1 cellular context compared by ENCODE assay signal in genomic region chr11:2122222-2122906, GRCh38.
A peak's percentile ranks its signal among the peaks of the same experiment; 100 is the strongest.
TF ChIP-seq lines count a peak whose summit lies in the region.

No MANE protein-coding gene starts in this region.

TF ChIP-seq in HepG2, 621 proteins besides CTCF, POLR2A, EP300 and RAD21 (continued from another document and continues in another):
- TF ChIP-seq, protein P1, sequence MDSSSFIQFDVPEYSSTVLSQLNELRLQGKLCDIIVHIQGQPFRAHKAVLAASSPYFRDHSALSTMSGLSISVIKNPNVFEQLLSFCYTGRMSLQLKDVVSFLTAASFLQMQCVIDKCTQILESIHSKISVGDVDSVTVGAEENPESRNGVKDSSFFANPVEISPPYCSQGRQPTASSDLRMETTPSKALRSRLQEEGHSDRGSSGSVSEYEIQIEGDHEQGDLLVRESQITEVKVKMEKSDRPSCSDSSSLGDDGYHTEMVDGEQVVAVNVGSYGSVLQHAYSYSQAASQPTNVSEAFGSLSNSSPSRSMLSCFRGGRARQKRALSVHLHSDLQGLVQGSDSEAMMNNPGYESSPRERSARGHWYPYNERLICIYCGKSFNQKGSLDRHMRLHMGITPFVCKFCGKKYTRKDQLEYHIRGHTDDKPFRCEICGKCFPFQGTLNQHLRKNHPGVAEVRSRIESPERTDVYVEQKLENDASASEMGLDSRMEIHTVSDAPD (CRISPR knock-in tag; IDR thresholded peaks at IDR 0.05), result no peak
- peak; percentile 65; the same call in 1 of the 2 replicates for TF ChIP-seq ZNF746 (CRISPR knock-in tag; IDR thresholded peaks at IDR 0.05)
- TF ChIP-seq ZNF775 (CRISPR knock-in tag; IDR thresholded peaks at IDR 0.05; ENCODE audit: borderline replicate concordance), result no peak
- no peak for TF ChIP-seq ZNF615 (CRISPR knock-in tag; IDR thresholded peaks at IDR 0.05; ENCODE audit: borderline replicate concordance)
- TF ChIP-seq MED1 (CRISPR knock-in tag; IDR thresholded peaks at IDR 0.05), result peak; percentile 39; the same call in 1 of the 2 replicates
- TF ChIP-seq ZNF567 (CRISPR knock-in tag; IDR thresholded peaks at IDR 0.05; ENCODE audit: borderline replicate concordance), result no peak
- peak; percentile 69 for TF ChIP-seq PATZ1 (CRISPR knock-in tag; IDR thresholded peaks at IDR 0.05)
- TF ChIP-seq ZBTB49 (CRISPR knock-in tag; IDR thresholded peaks at IDR 0.05; ENCODE audit: borderline replicate concordance), result no peak
- no peak for TF ChIP-seq SNAPC4 (CRISPR knock-in tag; IDR thresholded peaks at IDR 0.05)
- no peak for TF ChIP-seq IRF1 (CRISPR knock-in tag; IDR thresholded peaks at IDR 0.05; ENCODE audit: low read depth)
- TF ChIP-seq ZNF720 (CRISPR knock-in tag; IDR thresholded peaks at IDR 0.05), result no peak
- TF ChIP-seq ZNF83 (CRISPR knock-in tag; IDR thresholded peaks at IDR 0.05; ENCODE audit: borderline replicate concordance), result no peak
- TF ChIP-seq, protein P2, sequence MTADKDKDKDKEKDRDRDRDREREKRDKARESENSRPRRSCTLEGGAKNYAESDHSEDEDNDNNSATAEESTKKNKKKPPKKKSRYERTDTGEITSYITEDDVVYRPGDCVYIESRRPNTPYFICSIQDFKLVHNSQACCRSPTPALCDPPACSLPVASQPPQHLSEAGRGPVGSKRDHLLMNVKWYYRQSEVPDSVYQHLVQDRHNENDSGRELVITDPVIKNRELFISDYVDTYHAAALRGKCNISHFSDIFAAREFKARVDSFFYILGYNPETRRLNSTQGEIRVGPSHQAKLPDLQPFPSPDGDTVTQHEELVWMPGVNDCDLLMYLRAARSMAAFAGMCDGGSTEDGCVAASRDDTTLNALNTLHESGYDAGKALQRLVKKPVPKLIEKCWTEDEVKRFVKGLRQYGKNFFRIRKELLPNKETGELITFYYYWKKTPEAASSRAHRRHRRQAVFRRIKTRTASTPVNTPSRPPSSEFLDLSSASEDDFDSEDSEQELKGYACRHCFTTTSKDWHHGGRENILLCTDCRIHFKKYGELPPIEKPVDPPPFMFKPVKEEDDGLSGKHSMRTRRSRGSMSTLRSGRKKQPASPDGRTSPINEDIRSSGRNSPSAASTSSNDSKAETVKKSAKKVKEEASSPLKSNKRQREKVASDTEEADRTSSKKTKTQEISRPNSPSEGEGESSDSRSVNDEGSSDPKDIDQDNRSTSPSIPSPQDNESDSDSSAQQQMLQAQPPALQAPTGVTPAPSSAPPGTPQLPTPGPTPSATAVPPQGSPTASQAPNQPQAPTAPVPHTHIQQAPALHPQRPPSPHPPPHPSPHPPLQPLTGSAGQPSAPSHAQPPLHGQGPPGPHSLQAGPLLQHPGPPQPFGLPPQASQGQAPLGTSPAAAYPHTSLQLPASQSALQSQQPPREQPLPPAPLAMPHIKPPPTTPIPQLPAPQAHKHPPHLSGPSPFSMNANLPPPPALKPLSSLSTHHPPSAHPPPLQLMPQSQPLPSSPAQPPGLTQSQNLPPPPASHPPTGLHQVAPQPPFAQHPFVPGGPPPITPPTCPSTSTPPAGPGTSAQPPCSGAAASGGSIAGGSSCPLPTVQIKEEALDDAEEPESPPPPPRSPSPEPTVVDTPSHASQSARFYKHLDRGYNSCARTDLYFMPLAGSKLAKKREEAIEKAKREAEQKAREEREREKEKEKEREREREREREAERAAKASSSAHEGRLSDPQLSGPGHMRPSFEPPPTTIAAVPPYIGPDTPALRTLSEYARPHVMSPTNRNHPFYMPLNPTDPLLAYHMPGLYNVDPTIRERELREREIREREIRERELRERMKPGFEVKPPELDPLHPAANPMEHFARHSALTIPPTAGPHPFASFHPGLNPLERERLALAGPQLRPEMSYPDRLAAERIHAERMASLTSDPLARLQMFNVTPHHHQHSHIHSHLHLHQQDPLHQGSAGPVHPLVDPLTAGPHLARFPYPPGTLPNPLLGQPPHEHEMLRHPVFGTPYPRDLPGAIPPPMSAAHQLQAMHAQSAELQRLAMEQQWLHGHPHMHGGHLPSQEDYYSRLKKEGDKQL (CRISPR knock-in tag; IDR thresholded peaks at IDR 0.05; ENCODE audit: low read depth), result no peak
- no peak for TF ChIP-seq FOXA1 (IDR thresholded peaks at IDR 0.05)
- TF ChIP-seq FOXA1 (CRISPR knock-in tag; IDR thresholded peaks at IDR 0.05), result peak; percentile 84
- TF ChIP-seq ZNF30 (CRISPR knock-in tag; IDR thresholded peaks at IDR 0.05), result no peak
- peak; percentile 35; the same call in 1 of the 2 replicates for TF ChIP-seq SOX5 (CRISPR knock-in tag; IDR thresholded peaks at IDR 0.05; ENCODE audit: borderline replicate concordance)
- TF ChIP-seq ZNF501 (CRISPR knock-in tag; IDR thresholded peaks at IDR 0.05), result peak; percentile 77
- TF ChIP-seq, protein P3, sequence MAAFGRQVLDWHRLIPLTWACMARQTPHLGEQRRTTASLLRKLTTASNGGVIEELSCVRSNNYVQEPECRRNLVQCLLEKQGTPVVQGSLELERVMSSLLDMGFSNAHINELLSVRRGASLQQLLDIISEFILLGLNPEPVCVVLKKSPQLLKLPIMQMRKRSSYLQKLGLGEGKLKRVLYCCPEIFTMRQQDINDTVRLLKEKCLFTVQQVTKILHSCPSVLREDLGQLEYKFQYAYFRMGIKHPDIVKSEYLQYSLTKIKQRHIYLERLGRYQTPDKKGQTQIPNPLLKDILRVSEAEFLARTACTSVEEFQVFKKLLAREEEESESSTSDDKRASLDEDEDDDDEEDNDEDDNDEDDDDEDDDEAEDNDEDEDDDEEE (CRISPR knock-in tag; IDR thresholded peaks at IDR 0.05), result no peak
- no peak for TF ChIP-seq CERS6 (CRISPR knock-in tag; IDR thresholded peaks at IDR 0.05)
- TF ChIP-seq SOX6 (IDR thresholded peaks at IDR 0.05), result no peak
- no peak for TF ChIP-seq SOX6 (CRISPR knock-in tag; IDR thresholded peaks at IDR 0.05)
- no peak for TF ChIP-seq SOX13 (IDR thresholded peaks at IDR 0.05)
- no peak for TF ChIP-seq SOX13 (CRISPR knock-in tag; conservative IDR thresholded peaks at IDR 0.05 in 1 of 2, IDR thresholded peaks at IDR 0.05 in 1 of 2)
- no peak for TF ChIP-seq MAFK (conservative IDR thresholded peaks at IDR 0.05 in 1 of 2, IDR thresholded peaks at IDR 0.05 in 1 of 2; ENCODE audit: low read length in 2 of 2)
- peak; percentile 52; the same call in 1 of the 2 replicates for TF ChIP-seq UBTF (CRISPR knock-in tag; IDR thresholded peaks at IDR 0.05)
- no peak for TF ChIP-seq GPN1 (CRISPR knock-in tag; IDR thresholded peaks at IDR 0.05; ENCODE audit: borderline replicate concordance)
- peak; percentile 62 for TF ChIP-seq TBX2 (CRISPR knock-in tag; IDR thresholded peaks at IDR 0.05; ENCODE audit: borderline replicate concordance)
- no peak for TF ChIP-seq ADNP (CRISPR knock-in tag; IDR thresholded peaks at IDR 0.05)
- no peak for TF ChIP-seq POLR2AphosphoS2 (IDR thresholded peaks at IDR 0.05; ENCODE audit: low read depth, low read length)
- TF ChIP-seq ZBTB38 (CRISPR knock-in tag; IDR thresholded peaks at IDR 0.05), result peak; percentile 51; the same call in 1 of the 2 replicates
- no peak for TF ChIP-seq NR2F6 (IDR thresholded peaks at IDR 0.05)
- TF ChIP-seq NR2F6 (CRISPR knock-in tag; IDR thresholded peaks at IDR 0.05), result no peak
- TF ChIP-seq ZNF546 (CRISPR knock-in tag; conservative IDR thresholded peaks at IDR 0.05), result no peak
- no peak for TF ChIP-seq NFKB2 (CRISPR knock-in tag; IDR thresholded peaks at IDR 0.05; ENCODE audit: borderline replicate concordance)
- no peak for TF ChIP-seq GFI1 (CRISPR knock-in tag; IDR thresholded peaks at IDR 0.05; ENCODE audit: borderline replicate concordance)
- TF ChIP-seq ZBTB7B (CRISPR knock-in tag; IDR thresholded peaks at IDR 0.05), result peak; percentile 73
